Comparison of ENCODE assay signal across 1 cellular context in genomic region chr5:58499951-58500350, GRCh38.
TF ChIP-seq lines count a peak whose summit lies in the region.

No MANE protein-coding gene starts in this region.

TF ChIP-seq in GM23338, 12 proteins besides CTCF, POLR2A, EP300 and RAD21 (continued from another document):
- no peak for TF ChIP-seq ZNF462 (CRISPR knock-in tag; IDR thresholded peaks at IDR 0.05)
